Comparison of ENCODE assay signal across 27 cellular contexts in the genomic region with DNA sequence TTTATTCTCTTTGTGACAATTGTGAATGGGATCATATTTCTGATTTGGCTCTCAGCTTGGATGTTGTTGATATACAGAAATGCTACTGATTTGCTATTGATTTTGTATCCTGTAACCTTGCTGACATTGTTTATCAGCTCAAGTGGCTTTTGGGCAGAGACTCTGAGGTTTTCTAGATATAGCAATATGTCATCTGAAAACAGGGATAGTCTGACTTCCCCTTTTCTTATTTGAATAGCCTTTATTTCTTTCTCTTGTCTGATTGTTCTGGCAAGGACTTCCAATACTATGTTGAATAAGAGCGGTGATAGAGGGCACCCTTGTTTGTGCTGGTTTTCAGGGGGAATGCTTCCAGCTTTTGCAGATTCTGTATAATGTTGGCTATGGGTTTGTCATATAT.
"Had no signal": no experiment of that assay in that cellular context is flagged by ENCODE, and none has a peak within 500 bp of the region (broad histone marks: within the 10 kb centered on the region; RNA-seq: fewer than 3 reads in every experiment).

No MANE protein-coding gene starts in this region.

- H3K27me3 Mint-ChIP-seq: activated CD8-positive, alpha-beta T cell treated with anti-CD3 and anti-CD28 coated beads for 36 hours; activated naive CD8-positive, alpha-beta T cell treated with anti-CD3 and anti-CD28 coated beads, Interleukin-2, amount 50 U/mL, for 24 hours; natural killer cell treated with Interleukin-12 subunit alpha and Interleukin-12 subunit beta and Interleukin-15 and Interleukin-18, amount 100 ng/mL, for 72 hours; progenitor cell of endocrine pancreas had no signal

- H3K4me1 Mint-ChIP-seq: endodermal cell had no signal

- ATAC-seq: activated CD4-positive, CD25-positive, alpha-beta regulatory T cell treated with anti-CD3 and anti-CD28 coated beads, Interleukin-2, amount 50 U/mL, for 24 hours; activated CD8-positive, alpha-beta memory T cell treated with anti-CD3 and anti-CD28 coated beads, Interleukin-2, amount 10 ng/mL, durations not matched to agents 7 days and 5 days; activated CD8-positive, alpha-beta T cell treated with anti-CD3 and anti-CD28 coated beads for 36 hours; activated naive CD8-positive, alpha-beta T cell treated with anti-CD3 and anti-CD28 coated beads, Interleukin-2, amount 50 U/mL, for 24 hours; gastroesophageal sphincter; left ventricle myocardium superior; natural killer cell treated with Interleukin-12 subunit alpha and Interleukin-12 subunit beta and Interleukin-15 and Interleukin-18, amount 100 ng/mL, for 72 hours; stimulated activated naive CD8-positive, alpha-beta T cell treated with anti-CD3 and anti-CD28 coated beads, Interleukin-15, Interleukin-2, amounts not matched to agents 100 U/mL and 50 U/mL, for 24 hours; upper lobe of right lung had no signal

- H3K4me3 Mint-ChIP-seq: activated CD4-positive, alpha-beta T cell treated with anti-CD3 and anti-CD28 coated beads, Interleukin-2, amount 10 ng/mL, durations not matched to agents 24 days and 14 days; activated CD8-positive, alpha-beta memory T cell treated with anti-CD3 and anti-CD28 coated beads, Interleukin-2, amount 10 ng/mL, durations not matched to agents 7 days and 5 days; activated CD8-positive, alpha-beta T cell treated with anti-CD3 and anti-CD28 coated beads for 36 hours; activated naive CD8-positive, alpha-beta T cell treated with anti-CD3 and anti-CD28 coated beads, Interleukin-2, amount 50 U/mL, for 24 hours; activated T-helper 1 cell treated with anti-CD3 and anti-CD28 coated beads, Interleukin-12 subunit alpha, Interleukin-12 subunit beta, Interleukin-2, Interleukin-4 antibody, amounts not matched to agents 30 ng/mL and 10 ng/mL and 1 ng/mL, durations not matched to agents 14 hours and 24 hours and 36 hours; endodermal cell; natural killer cell treated with Interleukin-12 subunit alpha and Interleukin-12 subunit beta and Interleukin-15 and Interleukin-18, amount 100 ng/mL, for 72 hours had no signal

- DNase-seq: activated CD4-positive, alpha-beta T cell treated with anti-CD3 and anti-CD28 coated beads, Interleukin-2, amount 10 ng/mL, durations not matched to agents 24 days and 14 days; activated CD8-positive, alpha-beta memory T cell treated with anti-CD3 and anti-CD28 coated beads, Interleukin-2, amount 10 ng/mL, durations not matched to agents 7 days and 5 days; activated CD8-positive, alpha-beta T cell treated with anti-CD3 and anti-CD28 coated beads for 36 hours; activated gamma-delta T cell; activated naive CD4-positive, alpha-beta T cell treated with anti-CD3 and anti-CD28 coated beads, Interleukin-2, amount 50 U/mL, for 16 hours; activated naive CD8-positive, alpha-beta T cell treated with anti-CD3 and anti-CD28 coated beads, Interleukin-2, amount 50 U/mL, for 24 hours; activated T-cell treated with anti-CD3 and anti-CD28 coated beads for 4 hours; cortex of kidney; endodermal cell; esophagus squamous epithelium; head of caudate nucleus; left ventricle myocardium superior; mammary epithelial cell; midbrain; retina; sigmoid colon; stimulated activated CD4-positive, alpha-beta T cell treated with anti-CD3 and anti-CD28 coated beads, Interleukin-2, amount 100 ng/mL, for 48 hours; stimulated activated CD8-positive, alpha-beta memory T cell treated with anti-CD3 and anti-CD28 coated beads, Interleukin-4, amount 100 ng/mL, for 48 hours; stimulated activated naive CD8-positive, alpha-beta T cell treated with anti-CD3 and anti-CD28 coated beads, Interleukin-15, Interleukin-2, amounts not matched to agents 100 U/mL and 50 U/mL, for 24 hours; T-helper 9 cell; thyroid gland; upper lobe of right lung had no signal
